In the genomic region with DNA sequence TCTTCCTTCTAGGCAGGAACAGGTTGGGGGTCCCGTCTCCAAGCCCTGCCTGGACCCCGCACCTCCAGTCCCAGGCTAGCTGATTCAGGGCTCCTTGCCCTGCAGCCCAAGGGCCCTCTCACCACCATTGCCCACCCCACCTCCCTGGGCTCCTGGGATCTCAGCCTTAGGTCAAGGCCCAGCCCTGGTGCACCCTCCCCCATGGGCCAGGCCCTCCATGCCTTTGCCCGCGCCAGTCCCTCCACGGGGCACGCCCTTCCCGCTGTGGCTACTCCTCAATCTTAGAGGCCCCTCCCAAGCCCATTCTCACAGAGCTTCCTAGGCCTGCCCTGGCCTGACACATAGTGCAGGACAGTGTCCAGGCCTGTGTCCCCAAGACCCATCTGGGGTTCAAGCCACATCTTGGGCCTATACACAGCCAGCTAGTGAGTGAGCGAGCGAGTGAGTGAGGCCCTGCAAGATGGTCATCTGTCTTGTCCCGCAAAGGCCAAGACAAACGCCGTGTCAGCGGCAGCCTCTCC, we compare ENCODE assay signal across 9 cellular contexts. TPM values are rescaled to one million over a fixed set of nuclear protein-coding genes. Genes with fewer than 3 reads are reported as not detected.
A peak's percentile ranks its signal among the peaks of the same experiment; 100 is the strongest.
DNase-seq lines count a peak whose midpoint lies in the region; ATAC-seq and TF ChIP-seq lines count a peak whose summit lies in the region.
"Had no signal": no experiment of that assay in that cellular context is flagged by ENCODE, and none has a peak within 500 bp of the region (broad histone marks: within the 10 kb centered on the region; RNA-seq: fewer than 3 reads in every experiment).

No MANE protein-coding gene starts in this region.

- H3K36me3 Mint-ChIP-seq in activated CD4-positive, alpha-beta T cell treated with anti-CD3 and anti-CD28 coated beads for 36 hours (ENCODE audit: low read depth): no peaks in the 10 kb centered on the region
- H3K36me3 Mint-ChIP-seq in T-helper 2 cell treated with Interferon-gamma antibody and Interleukin-4, amounts not matched to agents 5 μg/mL and 100 μg/mL, for 36 hours (ENCODE audit: low read depth): no peaks in the 10 kb centered on the region
- H3K36me3 Mint-ChIP-seq in stimulated activated memory B cell treated with anti-CD40 and anti-IgM and Interleukin-4, amounts not matched to agents 10 μg/mL and 1 μg/mL and 100 μg/mL, for 72 hours: no peaks in the 10 kb centered on the region
- H3K36me3 Mint-ChIP-seq in activated naive CD8-positive, alpha-beta T cell treated with anti-CD3 and anti-CD28 coated beads, Interleukin-2, amount 50 U/mL, for 24 hours (ENCODE audit: low read depth): no peaks in the 10 kb centered on the region

- intact Hi-C loops in activated CD4-positive, alpha-beta T cell treated with anti-CD3 and anti-CD28 coated beads for 36 hours (cut with DNase I, micrococcal nuclease): loop anchor here (1.0 to 5.0 kb wide), 8 partner anchors 37 to 287 kb away; partner anchors contain the start of genes ARVCF (in 1 of the 2), GNB1L (in 1 of the 2) and RTL10 (in 1 of the 2)
- intact Hi-C loops in left lung (cut with DNase I): loop anchor here in 1 of 2 donors (5.0 kb wide), 1 partner anchor 182 kb away; no protein-coding TSS in a partner anchor

- no peaks in the 10 kb centered on the region for H3K9me3 ChIP-seq in left lung

- peaks cover 0 to 13% of the 10 kb centered on the region in 2 donors for H3K27me3 ChIP-seq in left lung

- H3K9me3 Mint-ChIP-seq in activated CD4-positive, alpha-beta T cell treated with anti-CD3 and anti-CD28 coated beads for 36 hours (ENCODE audit: low read depth): no peaks in the 10 kb centered on the region
- no peaks in the 10 kb centered on the region for H3K9me3 Mint-ChIP-seq in T-helper 2 cell treated with Interferon-gamma antibody and Interleukin-4, amounts not matched to agents 5 μg/mL and 100 μg/mL, for 36 hours
- no peaks in the 10 kb centered on the region for H3K9me3 Mint-ChIP-seq in stimulated activated memory B cell treated with anti-CD40 and anti-IgM and Interleukin-4, amounts not matched to agents 10 μg/mL and 1 μg/mL and 100 μg/mL, for 72 hours
- no peaks in the 10 kb centered on the region for H3K9me3 Mint-ChIP-seq in activated naive CD8-positive, alpha-beta T cell treated with anti-CD3 and anti-CD28 coated beads, Interleukin-2, amount 50 U/mL, for 24 hours

- peaks cover 4% of the 10 kb centered on the region for H3K27me3 Mint-ChIP-seq in activated CD4-positive, alpha-beta T cell treated with anti-CD3 and anti-CD28 coated beads for 36 hours
- H3K27me3 Mint-ChIP-seq in T-helper 2 cell treated with Interferon-gamma antibody and Interleukin-4, amounts not matched to agents 5 μg/mL and 100 μg/mL, for 36 hours (ENCODE audit: low read depth): peaks cover 6% of the 10 kb centered on the region
- H3K27me3 Mint-ChIP-seq in stimulated activated memory B cell treated with anti-CD40 and anti-IgM and Interleukin-4, amounts not matched to agents 10 μg/mL and 1 μg/mL and 100 μg/mL, for 72 hours: peaks cover 83% of the 10 kb centered on the region
- peaks cover 4% of the 10 kb centered on the region for H3K27me3 Mint-ChIP-seq in activated naive CD8-positive, alpha-beta T cell treated with anti-CD3 and anti-CD28 coated beads, Interleukin-2, amount 50 U/mL, for 24 hours

- no peak for TF ChIP-seq CTCF in left lung (IDR thresholded peaks at IDR 0.05)

- DNase-seq in activated CD4-positive, alpha-beta T cell treated with anti-CD3 and anti-CD28 coated beads for 36 hours: no peak
- DNase-seq in activated CD4-positive, alpha-beta T cell treated with anti-CD3 and anti-CD28 coated beads for 48 hours: no peak
- DNase-seq in T-helper 2 cell treated with Interferon-gamma antibody and Interleukin-4, amounts not matched to agents 5 μg/mL and 100 μg/mL, for 36 hours (ENCODE audit: low spot score): no peak
- no peak for DNase-seq in left lung
- no peak for DNase-seq in activated naive CD8-positive, alpha-beta T cell treated with anti-CD3 and anti-CD28 coated beads, Interleukin-2, amount 50 U/mL, for 24 hours

- no peak overlapping the region for H3K27ac ChIP-seq in left lung
- H3K27ac ChIP-seq: 22Rv1 had no signal

- H3K4me3 ChIP-seq in left lung: no peak overlapping the region

- H3K36me3 ChIP-seq in left lung: no peaks in the 10 kb centered on the region

- H3K4me3 Mint-ChIP-seq in activated CD4-positive, alpha-beta T cell treated with anti-CD3 and anti-CD28 coated beads for 36 hours: no peak overlapping the region
- peak overlapping the region; percentile 79 for H3K4me3 Mint-ChIP-seq in T-helper 2 cell treated with Interferon-gamma antibody and Interleukin-4, amounts not matched to agents 5 μg/mL and 100 μg/mL, for 36 hours
- H3K4me3 Mint-ChIP-seq in stimulated activated memory B cell treated with anti-CD40 and anti-IgM and Interleukin-4, amounts not matched to agents 10 μg/mL and 1 μg/mL and 100 μg/mL, for 72 hours: no peak overlapping the region
- H3K4me3 Mint-ChIP-seq in activated naive CD8-positive, alpha-beta T cell treated with anti-CD3 and anti-CD28 coated beads, Interleukin-2, amount 50 U/mL, for 24 hours: no peak overlapping the region

- no peak overlapping the region for H3K27ac Mint-ChIP-seq in activated CD4-positive, alpha-beta T cell treated with anti-CD3 and anti-CD28 coated beads for 36 hours
- H3K27ac Mint-ChIP-seq in T-helper 2 cell treated with Interferon-gamma antibody and Interleukin-4, amounts not matched to agents 5 μg/mL and 100 μg/mL, for 36 hours: no peak overlapping the region
- H3K27ac Mint-ChIP-seq in stimulated activated memory B cell treated with anti-CD40 and anti-IgM and Interleukin-4, amounts not matched to agents 10 μg/mL and 1 μg/mL and 100 μg/mL, for 72 hours: peak overlapping the region; percentile 48
- no peak overlapping the region for H3K27ac Mint-ChIP-seq in activated naive CD8-positive, alpha-beta T cell treated with anti-CD3 and anti-CD28 coated beads, Interleukin-2, amount 50 U/mL, for 24 hours

- H3K4me1 ChIP-seq in left lung: no peaks in the 10 kb centered on the region

- CTCF ChIA-PET in activated CD4-positive, alpha-beta T cell treated with anti-CD3 and anti-CD28 coated beads for 36 hours (lab: Charles Lee): interaction anchor here (0.5 to 5.3 kb wide), 45 partner anchors 10 to 431 kb away, joined by 3 to 83 read pairs (median 4); no protein-coding TSS in a partner anchor

- POLR2A ChIA-PET in activated CD4-positive, alpha-beta T cell treated with anti-CD3 and anti-CD28 coated beads for 36 hours (lab: Charles Lee): interaction anchor here (1.5 kb wide), 1 partner anchor 180 kb away, joined by 7 read pairs; no protein-coding TSS in a partner anchor

- no peaks in the 10 kb centered on the region for H3K4me1 Mint-ChIP-seq in activated CD4-positive, alpha-beta T cell treated with anti-CD3 and anti-CD28 coated beads for 36 hours
- H3K4me1 Mint-ChIP-seq in T-helper 2 cell treated with Interferon-gamma antibody and Interleukin-4, amounts not matched to agents 5 μg/mL and 100 μg/mL, for 36 hours (ENCODE audit: low read depth): peaks cover 2% of the 10 kb centered on the region
- H3K4me1 Mint-ChIP-seq in stimulated activated memory B cell treated with anti-CD40 and anti-IgM and Interleukin-4, amounts not matched to agents 10 μg/mL and 1 μg/mL and 100 μg/mL, for 72 hours: peaks cover 10% of the 10 kb centered on the region
- H3K4me1 Mint-ChIP-seq in activated naive CD8-positive, alpha-beta T cell treated with anti-CD3 and anti-CD28 coated beads, Interleukin-2, amount 50 U/mL, for 24 hours: no peaks in the 10 kb centered on the region

- ATAC-seq in activated CD4-positive, alpha-beta T cell treated with anti-CD3 and anti-CD28 coated beads for 36 hours: peak; percentile 20
- ATAC-seq in left lung (peak; percentile 4), GM18909 (IDR thresholded peaks at IDR 0.05; ENCODE audit: poor library complexity, unreplicated experiment) (no peak), HG03354 (IDR thresholded peaks at IDR 0.05; ENCODE audit: poor library complexity, severe bottlenecking, unreplicated experiment) (no peak)
- no peak for ATAC-seq in stimulated activated memory B cell treated with anti-CD40 and anti-IgM and Interleukin-4, amounts not matched to agents 10 μg/mL and 1 μg/mL and 100 μg/mL, for 72 hours
- no peak for ATAC-seq in activated naive CD8-positive, alpha-beta T cell treated with anti-CD3 and anti-CD28 coated beads, Interleukin-2, amount 50 U/mL, for 24 hours

RNA-seq across cellular contexts. Expression of gene GP1BB, which starts 6.9 kb away (rescaled TPM):
- total RNA-seq in activated CD4-positive, alpha-beta T cell treated with anti-CD3 and anti-CD28 coated beads for 36 hours: not detected
- 1 to 10 TPM in 1 of 2 donors, not detected in 1; 3.6 TPM for total RNA-seq in left lung

RNA-seq across cellular contexts. Expression of gene SEPTIN5, which starts 15.9 kb away (rescaled TPM):
- 1 to 10 TPM in 1 of 2 experiments, under 1 TPM in 1; 0.94 to 1.5 TPM for total RNA-seq in activated CD4-positive, alpha-beta T cell treated with anti-CD3 and anti-CD28 coated beads for 36 hours
- 10 to 100 TPM; 14.6 to 20.3 TPM for total RNA-seq in left lung

RNA-seq across cellular contexts. Expression of gene TBX1, which starts 30.4 kb away (rescaled TPM):
- not detected for total RNA-seq in activated CD4-positive, alpha-beta T cell treated with anti-CD3 and anti-CD28 coated beads for 36 hours
- 10 to 100 TPM in 1 of 2 donors, 1 to 10 TPM in 1; 4.4 to 11.2 TPM for total RNA-seq in left lung

Comparison
In these comparisons a context has a peak if more than half of its experiments do, and no peak if none do; other contexts are left out.
1. ATAC-seq: peak in activated CD4-positive, alpha-beta T cell treated with anti-CD3 and anti-CD28 coated beads for 36 hours (single experiment) and left lung (single experiment); none in stimulated activated memory B cell treated with anti-CD40 and anti-IgM and Interleukin-4, amounts not matched to agents 10 μg/mL and 1 μg/mL and 100 μg/mL, for 72 hours (single experiment), GM18909 (single experiment), activated naive CD8-positive, alpha-beta T cell treated with anti-CD3 and anti-CD28 coated beads, Interleukin-2, amount 50 U/mL, for 24 hours (single experiment) and HG03354 (single experiment).
2. RNA of gene SEPTIN5, which starts 15.9 kb away (total RNA-seq): 14.6 to 20.3 TPM in left lung; 0.94 to 1.5 TPM in activated CD4-positive, alpha-beta T cell treated with anti-CD3 and anti-CD28 coated beads for 36 hours; every median in the first group is over 4 times any median in the second.
3. RNA of gene TBX1, which starts 30.4 kb away (total RNA-seq): 4.4 to 11.2 TPM in left lung; not detected in activated CD4-positive, alpha-beta T cell treated with anti-CD3 and anti-CD28 coated beads for 36 hours; every median in the first group is over 4 times any median in the second.